ENCODE assay signal across 1 cellular context in the genomic region with DNA sequence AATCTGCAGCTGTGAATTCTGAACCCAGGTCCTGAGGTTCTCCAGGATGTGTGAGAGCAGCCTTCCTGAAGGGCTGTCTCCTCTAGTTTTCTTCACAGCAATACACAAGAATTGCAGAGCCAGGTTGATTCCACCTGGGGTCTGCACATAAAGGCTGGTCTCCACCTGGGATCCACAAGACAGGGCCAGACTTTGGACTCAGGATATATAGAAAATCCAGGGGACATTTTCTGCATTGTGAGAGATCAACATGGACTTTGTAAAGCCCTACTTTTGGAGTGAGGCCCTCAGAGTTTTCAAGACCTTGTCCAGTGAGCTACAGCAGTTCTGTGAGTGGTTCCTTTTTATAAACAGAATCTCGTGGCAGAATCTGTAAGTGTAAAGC.
TF ChIP-seq lines count a peak whose summit lies in the region.

No MANE protein-coding gene starts in this region.

TF ChIP-seq in GM12878, 131 proteins besides CTCF, POLR2A, EP300 and RAD21 (continued from another document):
- TF ChIP-seq, protein P1, sequence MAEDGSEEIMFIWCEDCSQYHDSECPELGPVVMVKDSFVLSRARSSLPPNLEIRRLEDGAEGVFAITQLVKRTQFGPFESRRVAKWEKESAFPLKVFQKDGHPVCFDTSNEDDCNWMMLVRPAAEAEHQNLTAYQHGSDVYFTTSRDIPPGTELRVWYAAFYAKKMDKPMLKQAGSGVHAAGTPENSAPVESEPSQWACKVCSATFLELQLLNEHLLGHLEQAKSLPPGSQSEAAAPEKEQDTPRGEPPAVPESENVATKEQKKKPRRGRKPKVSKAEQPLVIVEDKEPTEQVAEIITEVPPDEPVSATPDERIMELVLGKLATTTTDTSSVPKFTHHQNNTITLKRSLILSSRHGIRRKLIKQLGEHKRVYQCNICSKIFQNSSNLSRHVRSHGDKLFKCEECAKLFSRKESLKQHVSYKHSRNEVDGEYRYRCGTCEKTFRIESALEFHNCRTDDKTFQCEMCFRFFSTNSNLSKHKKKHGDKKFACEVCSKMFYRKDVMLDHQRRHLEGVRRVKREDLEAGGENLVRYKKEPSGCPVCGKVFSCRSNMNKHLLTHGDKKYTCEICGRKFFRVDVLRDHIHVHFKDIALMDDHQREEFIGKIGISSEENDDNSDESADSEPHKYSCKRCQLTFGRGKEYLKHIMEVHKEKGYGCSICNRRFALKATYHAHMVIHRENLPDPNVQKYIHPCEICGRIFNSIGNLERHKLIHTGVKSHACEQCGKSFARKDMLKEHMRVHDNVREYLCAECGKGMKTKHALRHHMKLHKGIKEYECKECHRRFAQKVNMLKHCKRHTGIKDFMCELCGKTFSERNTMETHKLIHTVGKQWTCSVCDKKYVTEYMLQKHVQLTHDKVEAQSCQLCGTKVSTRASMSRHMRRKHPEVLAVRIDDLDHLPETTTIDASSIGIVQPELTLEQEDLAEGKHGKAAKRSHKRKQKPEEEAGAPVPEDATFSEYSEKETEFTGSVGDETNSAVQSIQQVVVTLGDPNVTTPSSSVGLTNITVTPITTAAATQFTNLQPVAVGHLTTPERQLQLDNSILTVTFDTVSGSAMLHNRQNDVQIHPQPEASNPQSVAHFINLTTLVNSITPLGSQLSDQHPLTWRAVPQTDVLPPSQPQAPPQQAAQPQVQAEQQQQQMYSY (CRISPR knock-in tag; IDR thresholded peaks at IDR 0.05): no peak
- TF ChIP-seq, protein P2, sequence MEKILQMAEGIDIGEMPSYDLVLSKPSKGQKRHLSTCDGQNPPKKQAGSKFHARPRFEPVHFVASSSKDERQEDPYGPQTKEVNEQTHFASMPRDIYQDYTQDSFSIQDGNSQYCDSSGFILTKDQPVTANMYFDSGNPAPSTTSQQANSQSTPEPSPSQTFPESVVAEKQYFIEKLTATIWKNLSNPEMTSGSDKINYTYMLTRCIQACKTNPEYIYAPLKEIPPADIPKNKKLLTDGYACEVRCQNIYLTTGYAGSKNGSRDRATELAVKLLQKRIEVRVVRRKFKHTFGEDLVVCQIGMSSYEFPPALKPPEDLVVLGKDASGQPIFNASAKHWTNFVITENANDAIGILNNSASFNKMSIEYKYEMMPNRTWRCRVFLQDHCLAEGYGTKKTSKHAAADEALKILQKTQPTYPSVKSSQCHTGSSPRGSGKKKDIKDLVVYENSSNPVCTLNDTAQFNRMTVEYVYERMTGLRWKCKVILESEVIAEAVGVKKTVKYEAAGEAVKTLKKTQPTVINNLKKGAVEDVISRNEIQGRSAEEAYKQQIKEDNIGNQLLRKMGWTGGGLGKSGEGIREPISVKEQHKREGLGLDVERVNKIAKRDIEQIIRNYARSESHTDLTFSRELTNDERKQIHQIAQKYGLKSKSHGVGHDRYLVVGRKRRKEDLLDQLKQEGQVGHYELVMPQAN (conservative IDR thresholded peaks at IDR 0.05): no peak
- TF ChIP-seq, protein P3, sequence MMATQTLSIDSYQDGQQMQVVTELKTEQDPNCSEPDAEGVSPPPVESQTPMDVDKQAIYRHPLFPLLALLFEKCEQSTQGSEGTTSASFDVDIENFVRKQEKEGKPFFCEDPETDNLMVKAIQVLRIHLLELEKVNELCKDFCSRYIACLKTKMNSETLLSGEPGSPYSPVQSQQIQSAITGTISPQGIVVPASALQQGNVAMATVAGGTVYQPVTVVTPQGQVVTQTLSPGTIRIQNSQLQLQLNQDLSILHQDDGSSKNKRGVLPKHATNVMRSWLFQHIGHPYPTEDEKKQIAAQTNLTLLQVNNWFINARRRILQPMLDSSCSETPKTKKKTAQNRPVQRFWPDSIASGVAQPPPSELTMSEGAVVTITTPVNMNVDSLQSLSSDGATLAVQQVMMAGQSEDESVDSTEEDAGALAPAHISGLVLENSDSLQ (IDR thresholded peaks at IDR 0.05): no peak
- TF ChIP-seq, protein P4, sequence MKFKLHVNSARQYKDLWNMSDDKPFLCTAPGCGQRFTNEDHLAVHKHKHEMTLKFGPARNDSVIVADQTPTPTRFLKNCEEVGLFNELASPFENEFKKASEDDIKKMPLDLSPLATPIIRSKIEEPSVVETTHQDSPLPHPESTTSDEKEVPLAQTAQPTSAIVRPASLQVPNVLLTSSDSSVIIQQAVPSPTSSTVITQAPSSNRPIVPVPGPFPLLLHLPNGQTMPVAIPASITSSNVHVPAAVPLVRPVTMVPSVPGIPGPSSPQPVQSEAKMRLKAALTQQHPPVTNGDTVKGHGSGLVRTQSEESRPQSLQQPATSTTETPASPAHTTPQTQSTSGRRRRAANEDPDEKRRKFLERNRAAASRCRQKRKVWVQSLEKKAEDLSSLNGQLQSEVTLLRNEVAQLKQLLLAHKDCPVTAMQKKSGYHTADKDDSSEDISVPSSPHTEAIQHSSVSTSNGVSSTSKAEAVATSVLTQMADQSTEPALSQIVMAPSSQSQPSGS (IDR thresholded peaks at IDR 0.05; ENCODE audit: low read length): no peak
- TF ChIP-seq SRF (IDR thresholded peaks at IDR 0.05; ENCODE audit: low read depth in 2 of 2, low read length in 2 of 2): no peak
